35 cellular contexts compared by ENCODE assay signal in genomic region chr9:87383341-87384150, GRCh38.
DNase-seq lines count a peak whose midpoint lies in the region; ATAC-seq and TF ChIP-seq lines count a peak whose summit lies in the region.
"Had no signal": no experiment of that assay in that cellular context is flagged by ENCODE, and none has a peak within 500 bp of the region (broad histone marks: within the 10 kb centered on the region; RNA-seq: fewer than 3 reads in every experiment).

No MANE protein-coding gene starts in this region.

- H3K36me3 Mint-ChIP-seq in MCF 10A (ENCODE audit: insufficient read depth, unreplicated experiment): peaks cover under 1% of the 10 kb centered on the region
- no peaks in the 10 kb centered on the region for H3K36me3 Mint-ChIP-seq in chondrocyte (ENCODE audit: low read depth)
- H3K36me3 Mint-ChIP-seq: activated naive CD4-positive, alpha-beta T cell treated with anti-CD3 and anti-CD28 coated beads, Interleukin-2, amount 50 U/mL, for 72 hours; CD4-positive, alpha-beta memory T cell; natural killer cell treated with Interleukin-12 subunit alpha and Interleukin-12 subunit beta and Interleukin-15 and Interleukin-18, amount 100 ng/mL, for 72 hours had no signal

- CTCF ChIA-PET in MCF 10A (lab: Yijun Ruan, JAX): interaction anchor here (0.6 to 1.1 kb wide), 3 partner anchors 8 to 970 kb away, joined by 3 to 4 read pairs (median 4); no protein-coding TSS in a partner anchor

- no peak overlapping the region for H4K91ac ChIP-seq in mesenchymal stem cell (ENCODE audit: low read length)

- intact Hi-C loops in MCF 10A (cut with micrococcal nuclease) (no loop called here), breast epithelium (cut with DNase I; ENCODE audit: low total_unique reads) (no loop called here), tibial artery (cut with DNase I; ENCODE audit: low total_unique reads) (no loop called here), transverse colon (cut with DNase I; ENCODE audit: low total_unique reads) (no loop called here)

- H2BK15ac ChIP-seq in mesenchymal stem cell (ENCODE audit: low read depth, poor library complexity, severe bottlenecking): no peak overlapping the region

- H3K27me3 ChIP-seq in breast epithelium (peaks cover 0 to 4% of the 10 kb centered on the region in 2 donors), mesenchymal stem cell (ENCODE audit: control insufficient read depth in 1 of 2, insufficient read depth in 1 of 2, low read length in 2 of 2) (no peaks in the 10 kb centered on the region), tibial artery (no peaks in the 10 kb centered on the region), transverse colon (no peaks in the 10 kb centered on the region)
- H3K27me3 ChIP-seq: cardiac muscle cell, foreskin keratinocyte, ovary, suprapubic skin, uterus had no signal

- no peak overlapping the region for H2AFZ ChIP-seq in mesenchymal stem cell (ENCODE audit: low read depth, low read length)

- H3K4me3 ChIP-seq in breast epithelium: no peak overlapping the region
- H3K4me3 ChIP-seq in mesenchymal stem cell (ENCODE audit: insufficient read depth in 1 of 2, low read depth in 1 of 2, low read length in 2 of 2): no peak overlapping the region
- H3K4me3 ChIP-seq in tibial artery: no peak overlapping the region
- no peak overlapping the region for H3K4me3 ChIP-seq in transverse colon
- H3K4me3 ChIP-seq: cardiac muscle cell, heart left ventricle, lower lobe of right lung, mucosa of descending colon, ovary, suprapubic skin, uterus had no signal

- H3K18ac ChIP-seq in mesenchymal stem cell (ENCODE audit: low read depth in 1 of 2, low read length in 2 of 2): no peak overlapping the region

- no peak overlapping the region for H2BK12ac ChIP-seq in mesenchymal stem cell (ENCODE audit: low read length in 2 of 2)

- H3K14ac ChIP-seq in mesenchymal stem cell (ENCODE audit: low read length in 2 of 2): no peak overlapping the region

- H3K9ac ChIP-seq in mesenchymal stem cell (ENCODE audit: low read length): peak overlapping the region; percentile 31

- H3K9me3 ChIP-seq in breast epithelium (no peaks in the 10 kb centered on the region), mesenchymal stem cell (ENCODE audit: control insufficient read depth, low read length) (no peaks in the 10 kb centered on the region), tibial artery (no peaks in the 10 kb centered on the region), transverse colon (no peaks in the 10 kb centered on the region)
- H3K9me3 ChIP-seq: heart left ventricle, lower lobe of right lung, mucosa of descending colon, ovary, suprapubic skin, uterus had no signal

- no peak overlapping the region for H3K4ac ChIP-seq in mesenchymal stem cell (ENCODE audit: low read depth in 1 of 2, low read length in 2 of 2)

- no peak for TF ChIP-seq CTCF in MCF 10A (IDR thresholded peaks at IDR 0.05; ENCODE audit: unreplicated experiment)
- no peak for TF ChIP-seq CTCF in breast epithelium (IDR thresholded peaks at IDR 0.05)
- TF ChIP-seq CTCF in chondrocyte (IDR thresholded peaks at IDR 0.05): peak; percentile 31
- TF ChIP-seq CTCF in tibial artery (IDR thresholded peaks at IDR 0.05): no peak
- TF ChIP-seq CTCF in transverse colon (IDR thresholded peaks at IDR 0.05): no peak

- peak; percentile 40 for DNase-seq in MCF 10A (ENCODE audit: unreplicated experiment)
- DNase-seq in breast epithelium (ENCODE audit: low spot score in 2 of 2): no peak
- no peak for DNase-seq in chondrocyte (ENCODE audit: low spot score)
- no peak for DNase-seq in mesenchymal stem cell
- no peak for DNase-seq in tibial artery
- no peak for DNase-seq in transverse colon
- no peak for DNase-seq in NCI-H187 (lab: John Stamatoyannopoulos, UW)
- DNase-seq: 8988T; activated CD4-positive, alpha-beta T cell treated with anti-CD3 and anti-CD28 coated beads for 1 hour; activated CD8-positive, alpha-beta T cell treated with anti-CD3 and anti-CD28 coated beads for 36 hours; AML-193; anterior cingulate cortex; CD4-positive, alpha-beta memory T cell; cortex of kidney; effector memory CD4-positive, alpha-beta T cell; heart left ventricle; lower lobe of right lung; mucosa of descending colon; NCI-H1105; NCI-H2029; NCI-H2227 treated with DMSO at 0.1 percent for 48 hours; NCI-H526; NK-92 treated with Interleukin-12 subunit alpha and Interleukin-12 subunit beta, amount 100 ng/mL, for 24 hours; PC-3; Right ventricle myocardium superior; small intestine; stimulated activated naive CD4-positive, alpha-beta T cell; uterus had no signal

- ATAC-seq in HG03432 (IDR thresholded peaks at IDR 0.05; ENCODE audit: unreplicated experiment): no peak
- ATAC-seq: activated CD8-positive, alpha-beta T cell treated with anti-CD3 and anti-CD28 coated beads for 36 hours; activated naive CD4-positive, alpha-beta T cell treated with anti-CD3 and anti-CD28 coated beads, Interleukin-2, amount 50 U/mL, for 72 hours; lower lobe of right lung; mucosa of descending colon; natural killer cell treated with Interleukin-12 subunit alpha and Interleukin-12 subunit beta and Interleukin-15 and Interleukin-18, amount 100 ng/mL, for 72 hours; PC-3 had no signal

- H3K36me3 ChIP-seq in breast epithelium (no peaks in the 10 kb centered on the region), mesenchymal stem cell (ENCODE audit: control insufficient read depth in 1 of 2, insufficient read depth in 2 of 2, low read depth in 1 of 2, low read length in 2 of 2) (no peaks in the 10 kb centered on the region), tibial artery (no peaks in the 10 kb centered on the region), transverse colon (no peaks in the 10 kb centered on the region)
- H3K36me3 ChIP-seq: cardiac muscle cell, heart left ventricle, lower lobe of right lung, ovary, suprapubic skin, uterus had no signal

- in situ Hi-C loops in transverse colon (cut with MboI; ENCODE audit: low pct_ligation_motif_present in 1 of 4, low pct_unique_long_range_greater_than_20kb in 1 of 4, low sequenced_read_pairs in 3 of 4): no loop called here

- H3K79me1 ChIP-seq in mesenchymal stem cell (replicated peaks; ENCODE audit: low read length, poor library complexity, severe bottlenecking): no peaks in the 10 kb centered on the region

- H3K27me3 Mint-ChIP-seq in MCF 10A (ENCODE audit: insufficient read depth, unreplicated experiment) (no peaks in the 10 kb centered on the region), chondrocyte (ENCODE audit: low read depth) (no peaks in the 10 kb centered on the region)
- H3K27me3 Mint-ChIP-seq: activated CD8-positive, alpha-beta T cell treated with anti-CD3 and anti-CD28 coated beads for 36 hours had no signal

- WGBS in mesenchymal stem cell: 88% methylated on average over 7 of the region's 7 CpGs
- 88 to 91% methylated on average over 6 to 7 of the region's 7 CpGs for WGBS in transverse colon (ENCODE audit: low coverage in 1 of 2), 2 donors

- peak overlapping the region; percentile 49 for H2AK5ac ChIP-seq in mesenchymal stem cell (ENCODE audit: low read length, severe bottlenecking)

- H4K8ac ChIP-seq in mesenchymal stem cell (ENCODE audit: low read length): no peak overlapping the region

- BruUV-seq in MCF 10A (replicated peaks; lab: Mats Ljungman, UMichigan): TSS peak; percentile 94

- no peak overlapping the region for H3K4me2 ChIP-seq in mesenchymal stem cell (ENCODE audit: low read length, poor library complexity, severe bottlenecking)

- no peaks in the 10 kb centered on the region for H3K4me1 ChIP-seq in breast epithelium
- peaks cover 26% of the 10 kb centered on the region for H3K4me1 ChIP-seq in mesenchymal stem cell (ENCODE audit: control insufficient read depth, insufficient read depth, low read depth, low read length)
- peaks cover 0 to 34% (median 20%) of the 10 kb centered on the region in 4 donors for H3K4me1 ChIP-seq in tibial artery
- no peaks in the 10 kb centered on the region for H3K4me1 ChIP-seq in transverse colon

- H3K9me3 Mint-ChIP-seq in MCF 10A (ENCODE audit: unreplicated experiment) (no peaks in the 10 kb centered on the region), chondrocyte (ENCODE audit: low read depth) (no peaks in the 10 kb centered on the region)
- H3K9me3 Mint-ChIP-seq: activated CD8-positive, alpha-beta T cell treated with anti-CD3 and anti-CD28 coated beads for 36 hours; activated naive CD4-positive, alpha-beta T cell treated with anti-CD3 and anti-CD28 coated beads, Interleukin-2, amount 50 U/mL, for 72 hours; natural killer cell treated with Interleukin-12 subunit alpha and Interleukin-12 subunit beta and Interleukin-15 and Interleukin-18, amount 100 ng/mL, for 72 hours had no signal

- no peak overlapping the region for H2BK120ac ChIP-seq in mesenchymal stem cell (ENCODE audit: low read depth, low read length)

- H3K4me3 Mint-ChIP-seq in MCF 10A (ENCODE audit: unreplicated experiment) (peak overlapping the region; percentile 32), chondrocyte (ENCODE audit: unreplicated experiment) (no peak overlapping the region)
- H3K4me3 Mint-ChIP-seq: activated CD8-positive, alpha-beta T cell treated with anti-CD3 and anti-CD28 coated beads for 36 hours; CD4-positive, alpha-beta memory T cell; natural killer cell treated with Interleukin-12 subunit alpha and Interleukin-12 subunit beta and Interleukin-15 and Interleukin-18, amount 100 ng/mL, for 72 hours had no signal

- H3K27ac ChIP-seq in breast epithelium (no peak overlapping the region), mesenchymal stem cell (ENCODE audit: low read length, poor library complexity, severe bottlenecking) (peak overlapping the region; percentile 68), tibial artery (peak overlapping the region; percentile 14 to 41), transverse colon (no peak overlapping the region)
- H3K27ac ChIP-seq: cardiac muscle cell, foreskin keratinocyte, lower lobe of right lung, ovary, suprapubic skin, uterus had no signal

- H3K23ac ChIP-seq in mesenchymal stem cell (ENCODE audit: low read length in 2 of 2): no peak overlapping the region

- peaks cover 58% of the 10 kb centered on the region for H3K4me1 Mint-ChIP-seq in MCF 10A (ENCODE audit: insufficient read depth, unreplicated experiment)
- peaks cover 77% of the 10 kb centered on the region for H3K4me1 Mint-ChIP-seq in chondrocyte (ENCODE audit: low read depth)
- H3K4me1 Mint-ChIP-seq: CD4-positive, alpha-beta memory T cell had no signal

- POLR2A ChIA-PET in MCF 10A (lab: Yijun Ruan, JAX): interaction anchor here (0.6 to 4.0 kb wide), 17 partner anchors 10 to 1013 kb away, joined by 3 to 30 read pairs (median 6); partner anchors contain the start of gene DAPK1

- no peak for TF ChIP-seq EP300 in transverse colon (IDR thresholded peaks at IDR 0.05; ENCODE audit: low read depth)

- H2BK5ac ChIP-seq in mesenchymal stem cell (ENCODE audit: low read depth, low read length, poor library complexity, severe bottlenecking): no peak overlapping the region

- TF ChIP-seq POLR2A in breast epithelium (IDR thresholded peaks at IDR 0.05) (no peak), transverse colon (IDR thresholded peaks at IDR 0.05) (no peak)

- H3K27ac Mint-ChIP-seq in MCF 10A (ENCODE audit: low read depth, unreplicated experiment): peak overlapping the region; percentile 92
- peak overlapping the region; percentile 91 for H3K27ac Mint-ChIP-seq in chondrocyte (ENCODE audit: unreplicated experiment)
- H3K27ac Mint-ChIP-seq: activated CD8-positive, alpha-beta T cell treated with anti-CD3 and anti-CD28 coated beads for 36 hours; activated naive CD4-positive, alpha-beta T cell treated with anti-CD3 and anti-CD28 coated beads, Interleukin-2, amount 50 U/mL, for 72 hours; CD4-positive, alpha-beta memory T cell; natural killer cell treated with Interleukin-12 subunit alpha and Interleukin-12 subunit beta and Interleukin-15 and Interleukin-18, amount 100 ng/mL, for 72 hours had no signal

Comparison
In these comparisons a context has a peak if more than half of its experiments do, and no peak if none do; other contexts are left out.
1. H3K27ac ChIP-seq: peak in mesenchymal stem cell (single experiment) and tibial artery (2 of 2); none in breast epithelium (0 of 2) and transverse colon (0 of 4).